Comparison of ENCODE assay signal across 19 cellular contexts in the genomic region with DNA sequence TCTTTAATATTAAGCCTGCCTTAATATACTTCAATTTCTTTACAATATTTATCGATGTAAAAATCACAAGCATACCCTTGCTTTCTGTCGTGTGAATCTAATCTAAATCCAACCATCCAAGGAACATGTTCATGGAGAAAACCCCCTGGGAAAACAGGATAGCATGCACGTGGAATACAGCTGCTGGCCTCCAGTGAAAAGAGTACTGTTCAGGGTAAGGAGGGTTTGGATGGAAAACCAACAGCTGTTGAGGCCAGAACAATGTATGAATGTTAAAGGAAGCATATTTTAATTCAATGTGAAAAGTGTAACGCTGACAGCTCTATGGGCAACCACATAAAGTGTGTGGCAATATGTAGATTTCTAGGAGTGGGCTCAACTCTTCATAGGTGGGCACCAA.
"Had no signal": no experiment of that assay in that cellular context is flagged by ENCODE, and none has a peak within 500 bp of the region (broad histone marks: within the 10 kb centered on the region; RNA-seq: fewer than 3 reads in every experiment).

No MANE protein-coding gene starts in this region.

- FAIRE-seq: HepG2, RCC 7860 had no signal

- DNase-seq: IMR-90, Kasumi-1, KG1, MM.1S, NCI-H1092 treated with DMSO at 0.1 percent for 48 hours, NCI-H1436, NCI-H187, NCI-H2029 treated with DMSO at 0.1 percent for 48 hours, NCI-H2171, NCI-H226, NCI-H446, NCI-H510A, NCI-H524 treated with DMSO at 0.1 percent for 48 hours, NCI-H69, NCI-H774, Right ventricle myocardium superior, RPMI8226 had no signal
